ENCODE assay signal across 35 cellular contexts in genomic region chr17:34668206-34668605, GRCh38.
"Had no signal": no experiment of that assay in that cellular context is flagged by ENCODE, and none has a peak within 500 bp of the region (broad histone marks: within the 10 kb centered on the region; RNA-seq: fewer than 3 reads in every experiment).

No MANE protein-coding gene starts in this region.

- DNase-seq: Karpas-422, Kasumi-1, KBM-7, KG1, MG63, MM.1S, NCI-H1048, NCI-H1092, NCI-H1092 treated with DMSO at 0.1 percent for 48 hours, NCI-H1105, NCI-H1105 treated with DMSO at 0.1 percent for 48 hours, NCI-H1417, NCI-H1417 treated with DMSO at 0.1 percent for 48 hours, NCI-H1436, NCI-H1436 treated with DMSO at 0.1 percent for 48 hours, NCI-H146, NCI-H1694, NCI-H1694 treated with DMSO at 0.1 percent for 48 hours, NCI-H187, NCI-H187 treated with DMSO at 0.1 percent for 48 hours, NCI-H1930, NCI-H2029, NCI-H2029 treated with DMSO at 0.1 percent for 48 hours, NCI-H2081, NCI-H2081 treated with DMSO at 0.1 percent for 48 hours, NCI-H2107, NCI-H2171, NCI-H2171 treated with DMSO at 0.1 percent for 48 hours, NCI-H2227 treated with DMSO at 0.1 percent for 48 hours, NCI-H226, NCI-H345, NCI-H446, NCI-H446 treated with DMSO at 0.1 percent for 48 hours, NCI-H510A had no signal

- H3K27ac ChIP-seq: KMS-11 had no signal

- H3K4me3 ChIP-seq: MG63 had no signal
